In genomic region chr2:96760986-96761832, GRCh38 we compare ENCODE assay signal across 8 cellular contexts. TPM values are rescaled to one million over a fixed set of nuclear protein-coding genes. Genes with fewer than 3 reads are reported as not detected.
DNase-seq lines count a peak whose midpoint lies in the region; ATAC-seq, FAIRE-seq and TF ChIP-seq lines count a peak whose summit lies in the region.

No MANE protein-coding gene starts in this region.

- H3K79me2 ChIP-seq in MM.1S (ENCODE audit: low read length): peaks cover 31% of the 10 kb centered on the region

- no peaks in the 10 kb centered on the region for H3K27me3 ChIP-seq in MM.1S (replicated peaks; ENCODE audit: insufficient read depth, low read length)

- H3K27ac ChIP-seq in MM.1S (ENCODE audit: low read length): no peak overlapping the region

- H3K27ac Mint-ChIP-seq in brain: peak overlapping the region; percentile 70 to 96 (median 81)

- no peaks in the 10 kb centered on the region for H3K36me3 ChIP-seq in MM.1S (replicated peaks; ENCODE audit: insufficient read depth, low read length)

- no peak for FAIRE-seq in frontal cortex (lab: Jason Lieb, UNC)

- peaks cover 14% of the 10 kb centered on the region; the same call in 1 of the 2 replicates for H3F3A ChIP-seq in MM.1S (ENCODE audit: insufficient read depth, low read length)

- H3K9me3 ChIP-seq in MM.1S (replicated peaks; ENCODE audit: insufficient read depth, low read length): no peaks in the 10 kb centered on the region

- H3K27me3 Mint-ChIP-seq in brain: no peaks in the 10 kb centered on the region

- peak overlapping the region; percentile 93 for H3K4me2 ChIP-seq in MM.1S (ENCODE audit: low read depth, low read length)

- H2AFZ ChIP-seq in MM.1S (ENCODE audit: low read length): peak overlapping the region; percentile 52

- H3K4me1 Mint-ChIP-seq in brain: peaks cover 69% of the 10 kb centered on the region

- H3K9me2 ChIP-seq in MM.1S (replicated peaks; ENCODE audit: insufficient read depth, low read length): no peaks in the 10 kb centered on the region

- H3K9me3 Mint-ChIP-seq in brain: peaks cover 0 to 5% (median 0%) of the 10 kb centered on the region in 5 experiments

- peak; percentile 41 for DNase-seq in ELR (ENCODE audit: low read depth)
- DNase-seq in MM.1S: no peak
- peak; percentile 78 for DNase-seq in left kidney (ENCODE audit: low read depth, low spot score)
- peak; percentile 22 for DNase-seq in superior temporal gyrus (ENCODE audit: extremely low spot score)
- DNase-seq in SW480 (ENCODE audit: low spot score): no peak
- no peak for DNase-seq in frontal cortex (ENCODE audit: low spot score in 2 of 2)

- no peaks in the 10 kb centered on the region for H4K20me1 ChIP-seq in MM.1S (ENCODE audit: insufficient read depth, low read length)

- peak overlapping the region; percentile 87 to 91 (median 89) for H3K4me3 Mint-ChIP-seq in brain

- no peaks in the 10 kb centered on the region for H3K36me3 Mint-ChIP-seq in brain

- peaks cover 30% of the 10 kb centered on the region for H3K4me1 ChIP-seq in MM.1S (ENCODE audit: low read length)

- peak overlapping the region; percentile 73 for H3K4me3 ChIP-seq in MM.1S (ENCODE audit: low read length)

- ATAC-seq in GM21528 (IDR thresholded peaks at IDR 0.05; ENCODE audit: low FRiP score, unreplicated experiment): peak; percentile 59

- peak overlapping the region; percentile 50; the same call in 1 of the 2 replicates for H3K9ac ChIP-seq in MM.1S (ENCODE audit: low read length)

- TF ChIP-seq CTCF in MM.1S (IDR thresholded peaks at IDR 0.05; ENCODE audit: low read length): peak; percentile 35
- TF ChIP-seq CTCF in brain (conservative IDR thresholded peaks at IDR 0.05): peak; percentile 56 to 70

RNA-seq across cellular contexts. Expression of gene CNNM4, which starts 0.5 kb away (rescaled TPM):
- 6.3 TPM for polyA plus RNA-seq in brain (ENCODE audit: insufficient read depth, low read depth, low replicate concordance)
- 5.3 TPM for total RNA-seq in frontal cortex

RNA-seq across cellular contexts. Expression of gene LMAN2L, which starts 21.3 kb away (rescaled TPM):
- polyA plus RNA-seq in brain (ENCODE audit: insufficient read depth, low read depth, low replicate concordance): 24.7 TPM
- 23.6 TPM for total RNA-seq in frontal cortex

RNA-seq across cellular contexts. Expression of gene CNNM3, which starts 54.9 kb away (rescaled TPM):
- polyA plus RNA-seq in brain (ENCODE audit: insufficient read depth, low read depth, low replicate concordance): 21.5 TPM
- total RNA-seq in frontal cortex: 11.8 TPM

Comparison
In these comparisons a context has a peak if more than half of its experiments do, and no peak if none do; other contexts are left out.
1. DNase-seq: peak in ELR (single experiment), left kidney (single experiment) and superior temporal gyrus (single experiment); none in MM.1S (single experiment), SW480 (single experiment) and frontal cortex (0 of 2).